9 cellular contexts compared by ENCODE assay signal in genomic region chr10:69048103-69048502, GRCh38. TPM values are rescaled to one million over a fixed set of nuclear protein-coding genes. Genes with fewer than 3 reads are reported as not detected.
DNase-seq lines count a peak whose midpoint lies in the region; ATAC-seq and TF ChIP-seq lines count a peak whose summit lies in the region.
"Had no signal": no experiment of that assay in that cellular context is flagged by ENCODE, and none has a peak within 500 bp of the region (broad histone marks: within the 10 kb centered on the region; RNA-seq: fewer than 3 reads in every experiment).

No MANE protein-coding gene starts in this region.

- H3K36me3 Mint-ChIP-seq in activated T-cell treated with anti-CD3 and anti-CD28 coated beads, Interleukin-2, amount 50 U/mL, for 72 hours (ENCODE audit: insufficient read depth in 2 of 2) = peaks cover 0 to 2% of the 10 kb centered on the region in 2 donors

- H3K27ac ChIP-seq in layer of hippocampus (ENCODE audit: low read depth, low read length) = peak overlapping the region; percentile 27
- H3K27ac ChIP-seq: KMS-11 had no signal

- peaks cover 93% of the 10 kb centered on the region for H3K4me1 Mint-ChIP-seq in activated T-cell treated with anti-CD3 and anti-CD28 coated beads, Interleukin-2, amount 50 U/mL, for 72 hours (ENCODE audit: low read depth)

- no peaks in the 10 kb centered on the region for H3K27me3 Mint-ChIP-seq in activated T-cell treated with anti-CD3 and anti-CD28 coated beads, Interleukin-2, amount 50 U/mL, for 72 hours (ENCODE audit: low read depth)

- H3K4me3 Mint-ChIP-seq in activated T-cell treated with anti-CD3 and anti-CD28 coated beads, Interleukin-2, amount 50 U/mL, for 72 hours = peak overlapping the region; percentile 52 to 63

- peak overlapping the region; percentile 74 for H3K27ac Mint-ChIP-seq in activated T-cell treated with anti-CD3 and anti-CD28 coated beads, Interleukin-2, amount 50 U/mL, for 72 hours

- peak; percentile 63 to 65 for ATAC-seq in activated T-cell treated with anti-CD3 and anti-CD28 coated beads, Interleukin-2, amount 50 U/mL, for 72 hours (replicated peaks in 1 of 2)
- no peak for ATAC-seq in GM21528 (IDR thresholded peaks at IDR 0.05; ENCODE audit: low FRiP score, unreplicated experiment)

- H3K9me3 Mint-ChIP-seq in activated T-cell treated with anti-CD3 and anti-CD28 coated beads, Interleukin-2, amount 50 U/mL, for 72 hours = no peaks in the 10 kb centered on the region

- POLR2A ChIA-PET in HEK293T (lab: Yijun Ruan, JAX) = no interaction called here

- DNase-seq in activated CD4-positive, alpha-beta T cell treated with anti-CD3 and anti-CD28 coated beads for 48 hours = peak; percentile 77
- DNase-seq in activated CD4-positive, alpha-beta T cell treated with anti-CD3 and anti-CD28 coated beads, Interleukin-2, amount 50 U/mL, for 1 hour = no peak
- peak; percentile 69 to 71 for DNase-seq in activated T-cell treated with anti-CD3 and anti-CD28 coated beads, Interleukin-2, amount 50 U/mL, for 72 hours
- DNase-seq in stromal cell of bone marrow (ENCODE audit: low read depth) = peak; percentile 73
- DNase-seq in NCI-H345 (lab: John Stamatoyannopoulos, UW) = no peak
- DNase-seq in HEK293T (ENCODE audit: extremely low spot score) = no peak

- CTCF ChIA-PET in HEK293T (lab: Yijun Ruan, JAX) = interaction anchor here (0.5 kb wide), 1 partner anchor 67 kb away, joined by 3 read pairs; no protein-coding TSS in a partner anchor

- H3K27me3 ChIP-seq in layer of hippocampus (ENCODE audit: control insufficient read depth, insufficient read depth, low read length) = no peaks in the 10 kb centered on the region

TF ChIP-seq in HEK293T, 16 proteins besides CTCF, POLR2A, EP300 and RAD21:
- TF ChIP-seq PKNOX1 (IDR thresholded peaks at IDR 0.05) (no peak), NFRKB (IDR thresholded peaks at IDR 0.05) (no peak), TARDBP (IDR thresholded peaks at IDR 0.05) (no peak), HDGF (IDR thresholded peaks at IDR 0.05; ENCODE audit: borderline replicate concordance) (no peak), FOXK2 (IDR thresholded peaks at IDR 0.05) (no peak)

RNA-seq across cellular contexts. Expression of gene SRGN, which starts 39.8 kb away (rescaled TPM):
- 100 to 1,000 TPM; 439 to 902 TPM for total RNA-seq in activated T-cell treated with anti-CD3 and anti-CD28 coated beads, Interleukin-2, amount 50 U/mL, for 72 hours

RNA-seq across cellular contexts. Expression of gene KIFBP, which starts 59.5 kb away (rescaled TPM):
- 10 to 100 TPM; 16.3 to 17.5 TPM for total RNA-seq in activated T-cell treated with anti-CD3 and anti-CD28 coated beads, Interleukin-2, amount 50 U/mL, for 72 hours

Comparison
In these comparisons a context has a peak if more than half of its experiments do, and no peak if none do; other contexts are left out.
1. DNase-seq: peak in activated CD4-positive, alpha-beta T cell treated with anti-CD3 and anti-CD28 coated beads for 48 hours (single experiment), activated T-cell treated with anti-CD3 and anti-CD28 coated beads, Interleukin-2, amount 50 U/mL, for 72 hours (2 of 2) and stromal cell of bone marrow (single experiment); none in activated CD4-positive, alpha-beta T cell treated with anti-CD3 and anti-CD28 coated beads, Interleukin-2, amount 50 U/mL, for 1 hour (single experiment), NCI-H345 (single experiment) and HEK293T (single experiment).